ENCODE assay signal across 8 cellular contexts in the genomic region with DNA sequence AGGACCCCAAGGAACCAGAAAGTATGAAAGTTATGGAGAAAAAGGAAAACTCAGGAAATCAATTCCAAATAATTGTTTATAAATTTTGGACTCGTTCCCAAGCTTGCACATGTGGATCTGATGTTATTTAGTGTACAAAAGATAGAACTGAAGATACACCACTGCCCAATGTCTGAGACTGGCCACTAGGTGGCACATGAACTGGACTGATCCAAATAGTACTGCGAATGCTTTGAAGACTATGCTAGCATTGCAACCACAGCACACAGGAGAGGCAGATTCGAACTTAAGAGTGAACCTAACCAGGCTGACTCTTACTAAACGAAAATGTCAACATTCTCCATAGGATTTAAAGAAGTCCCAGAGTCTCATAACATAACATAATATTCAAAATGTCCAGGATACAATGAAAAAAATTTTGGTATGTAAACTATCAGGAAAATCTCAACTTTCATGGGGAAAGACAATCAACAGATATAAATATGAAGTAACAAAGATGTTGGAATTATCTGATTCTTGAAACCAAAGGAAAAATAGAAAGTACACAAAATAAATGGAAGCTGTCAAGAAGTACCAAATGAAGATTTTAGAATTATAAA.
DNase-seq lines count a peak whose midpoint lies in the region; ATAC-seq and TF ChIP-seq lines count a peak whose summit lies in the region.

No MANE protein-coding gene starts in this region.

- H3K9ac ChIP-seq in OCI-LY1 (ENCODE audit: low read length): no peak overlapping the region

- ATAC-seq in GM19467 (IDR thresholded peaks at IDR 0.05; ENCODE audit: unreplicated experiment) (peak; percentile 78), HG03442 (IDR thresholded peaks at IDR 0.05; ENCODE audit: unreplicated experiment) (peak; percentile 71), lung (ENCODE audit: insufficient read depth, low FRiP score) (no peak)

- H3K27me3 ChIP-seq in OCI-LY1 (ENCODE audit: insufficient read depth, low read length) (no peaks in the 10 kb centered on the region), lung (ENCODE audit: control insufficient read depth, insufficient read depth) (no peaks in the 10 kb centered on the region)

- peak; percentile 95 for TF ChIP-seq CTCF in OCI-LY1 (IDR thresholded peaks at IDR 0.05; ENCODE audit: low read length)
- peak; percentile 20 for TF ChIP-seq CTCF in lung (IDR thresholded peaks at IDR 0.05; ENCODE audit: control extremely low read depth, extremely low read depth)

- H3K4me2 ChIP-seq in OCI-LY1 (ENCODE audit: low read length): no peak overlapping the region

- no peaks in the 10 kb centered on the region for H4K20me1 ChIP-seq in OCI-LY1 (ENCODE audit: insufficient read depth, low read length)

- H3K9me3 ChIP-seq in OCI-LY1 (ENCODE audit: low read length) (no peaks in the 10 kb centered on the region), lung (ENCODE audit: control insufficient read depth in 2 of 2, insufficient read depth in 1 of 2, low read length in 1 of 2) (no peaks in the 10 kb centered on the region)

- H3F3A ChIP-seq in OCI-LY1 (ENCODE audit: insufficient read depth, low read length): no peaks in the 10 kb centered on the region

- peak; percentile 31 to 60 for DNase-seq in NCI-H524 (lab: John Stamatoyannopoulos, UW)
- no peak for DNase-seq in NCI-H524 treated with DMSO at 0.1 percent for 48 hours (lab: John Stamatoyannopoulos, UW)
- DNase-seq in dermis microvascular lymphatic vessel endothelial cell (ENCODE audit: low read depth in 2 of 2): peak; percentile 58 to 65
- DNase-seq in lung (ENCODE audit: low spot score): peak; percentile 33
- DNase-seq in T1000 (lab: John Stamatoyannopoulos, UW): no peak

- WGBS in lung, 2 donors: 23 to 24% methylated on average over 4 of the region's 4 CpGs

- no peak overlapping the region for H3K4me3 ChIP-seq in OCI-LY1 (ENCODE audit: low read depth, low read length, poor library complexity, severe bottlenecking)
- no peak overlapping the region for H3K4me3 ChIP-seq in lung

- H3K4me1 ChIP-seq in OCI-LY1 (ENCODE audit: insufficient read depth, low read length, severe bottlenecking) (no peaks in the 10 kb centered on the region), lung (ENCODE audit: control insufficient read depth in 2 of 2, insufficient read depth in 2 of 2, low read length in 2 of 2) (no peaks in the 10 kb centered on the region)

- H3K36me3 ChIP-seq in OCI-LY1 (ENCODE audit: insufficient read depth, low read length) (no peaks in the 10 kb centered on the region), lung (ENCODE audit: control insufficient read depth in 2 of 2, insufficient read depth in 2 of 2, low read length in 2 of 2) (no peaks in the 10 kb centered on the region)

- H2AFZ ChIP-seq in OCI-LY1 (ENCODE audit: low read length): no peak overlapping the region

- no peaks in the 10 kb centered on the region for H3K9me2 ChIP-seq in OCI-LY1 (ENCODE audit: low read depth, low read length)

- H3K27ac ChIP-seq in OCI-LY1 (ENCODE audit: low read depth, low read length, poor library complexity, severe bottlenecking) (no peak overlapping the region), lung (ENCODE audit: low read depth in 1 of 2, low read length in 1 of 2) (no peak overlapping the region)

- H3K79me2 ChIP-seq in OCI-LY1 (ENCODE audit: insufficient read depth, low read length): no peaks in the 10 kb centered on the region

Comparison
In these comparisons a context has a peak if more than half of its experiments do, and no peak if none do; other contexts are left out.
1. DNase-seq: peak in NCI-H524 (2 of 2), dermis microvascular lymphatic vessel endothelial cell (2 of 2) and lung (single experiment); none in NCI-H524 treated with DMSO at 0.1 percent for 48 hours (single experiment) and T1000 (single experiment).